Comparison of ENCODE assay signal across 19 cellular contexts in genomic region chr12:116137318-116137717, GRCh38.
DNase-seq lines count a peak whose midpoint lies in the region; ATAC-seq and TF ChIP-seq lines count a peak whose summit lies in the region.
"Had no signal": no experiment of that assay in that cellular context is flagged by ENCODE, and none has a peak within 500 bp of the region (broad histone marks: within the 10 kb centered on the region; RNA-seq: fewer than 3 reads in every experiment).

No MANE protein-coding gene starts in this region.

- no peaks in the 10 kb centered on the region for H3K36me3 Mint-ChIP-seq in activated T-cell treated with anti-CD3 and anti-CD28 coated beads, Interleukin-2, amount 50 U/mL, for 72 hours (ENCODE audit: insufficient read depth in 2 of 2)
- H3K36me3 Mint-ChIP-seq in HFFc6 (ENCODE audit: low read depth) (no peaks in the 10 kb centered on the region), Caco-2 (ENCODE audit: insufficient read depth, unreplicated experiment) (peaks cover 5% of the 10 kb centered on the region)
- no peaks in the 10 kb centered on the region for H3K36me3 Mint-ChIP-seq in activated T-helper 1 cell treated with anti-CD3 and anti-CD28 coated beads, Interleukin-12 subunit alpha, Interleukin-12 subunit beta, Interleukin-2, Interleukin-4 antibody, amounts not matched to agents 30 ng/mL and 10 ng/mL and 1 ng/mL, durations not matched to agents 14 hours and 24 hours and 36 hours (ENCODE audit: low read depth)
- H3K36me3 Mint-ChIP-seq: brain, type B pancreatic cell, WTC11 had no signal

- ATAC-seq in activated T-cell treated with anti-CD3 and anti-CD28 coated beads, Interleukin-2, amount 50 U/mL, for 72 hours (replicated peaks in 1 of 2), result no peak
- ATAC-seq in GM18519 (IDR thresholded peaks at IDR 0.05; ENCODE audit: low FRiP score, unreplicated experiment), result no peak
- ATAC-seq: lower lobe of right lung, Panc1, WTC11 had no signal

- no peaks in the 10 kb centered on the region for H3K9me3 ChIP-seq in neutrophil
- H3K9me3 ChIP-seq in Caco-2, result no peaks in the 10 kb centered on the region
- H3K9me3 ChIP-seq: esophagus squamous epithelium, lower lobe of right lung had no signal

- H3K4me1 Mint-ChIP-seq in activated T-cell treated with anti-CD3 and anti-CD28 coated beads, Interleukin-2, amount 50 U/mL, for 72 hours (ENCODE audit: low read depth), result peaks cover 85% of the 10 kb centered on the region
- H3K4me1 Mint-ChIP-seq in HFFc6 (ENCODE audit: low read depth) (peaks cover 93% of the 10 kb centered on the region), Caco-2 (ENCODE audit: low read depth, unreplicated experiment) (peaks cover 17% of the 10 kb centered on the region)
- peaks cover 80% of the 10 kb centered on the region for H3K4me1 Mint-ChIP-seq in activated T-helper 1 cell treated with anti-CD3 and anti-CD28 coated beads, Interleukin-12 subunit alpha, Interleukin-12 subunit beta, Interleukin-2, Interleukin-4 antibody, amounts not matched to agents 30 ng/mL and 10 ng/mL and 1 ng/mL, durations not matched to agents 14 hours and 24 hours and 36 hours (ENCODE audit: low read depth)

- no peaks in the 10 kb centered on the region for H3K36me3 ChIP-seq in neutrophil
- H3K36me3 ChIP-seq in Caco-2 (ENCODE audit: control insufficient read depth, insufficient read depth, low read length), result no peaks in the 10 kb centered on the region
- H3K36me3 ChIP-seq: esophagus squamous epithelium, lower lobe of right lung had no signal

- CTCF ChIA-PET in Caco-2 (lab: Charles Lee), result interaction anchor here (0.6 kb wide), 1 partner anchor 21 kb away, joined by 4 read pairs; no protein-coding TSS in a partner anchor

- H3K9me3 Mint-ChIP-seq in activated T-cell treated with anti-CD3 and anti-CD28 coated beads, Interleukin-2, amount 50 U/mL, for 72 hours, result no peaks in the 10 kb centered on the region
- H3K9me3 Mint-ChIP-seq in HFFc6, result no peaks in the 10 kb centered on the region
- H3K9me3 Mint-ChIP-seq in activated T-helper 1 cell treated with anti-CD3 and anti-CD28 coated beads, Interleukin-12 subunit alpha, Interleukin-12 subunit beta, Interleukin-2, Interleukin-4 antibody, amounts not matched to agents 30 ng/mL and 10 ng/mL and 1 ng/mL, durations not matched to agents 14 hours and 24 hours and 36 hours, result no peaks in the 10 kb centered on the region
- H3K9me3 Mint-ChIP-seq in Caco-2 (ENCODE audit: unreplicated experiment), result no peaks in the 10 kb centered on the region
- H3K9me3 Mint-ChIP-seq: brain; CD4-positive, alpha-beta memory T cell; WTC11 had no signal

- H3K4me3 ChIP-seq in neutrophil (ENCODE audit: low read depth in 1 of 2, low read length in 1 of 2), result no peak overlapping the region
- H3K4me3 ChIP-seq in Caco-2 (ENCODE audit: low read depth, low read length), result no peak overlapping the region
- H3K4me3 ChIP-seq: esophagus squamous epithelium, lower lobe of right lung, smooth muscle cell had no signal

- no peaks in the 10 kb centered on the region for H3K27me3 ChIP-seq in neutrophil
- no peaks in the 10 kb centered on the region for H3K27me3 ChIP-seq in Caco-2 (replicated peaks; ENCODE audit: control insufficient read depth, insufficient read depth, low read length)
- H3K27me3 ChIP-seq: esophagus squamous epithelium had no signal

- peak overlapping the region in 1 of 2 donors; percentile 51 for H3K4me3 Mint-ChIP-seq in activated T-cell treated with anti-CD3 and anti-CD28 coated beads, Interleukin-2, amount 50 U/mL, for 72 hours
- H3K4me3 Mint-ChIP-seq in HFFc6 (peak overlapping the region; percentile 3; the same call in 1 of the 2 replicates), Caco-2 (ENCODE audit: unreplicated experiment) (no peak overlapping the region)
- H3K4me3 Mint-ChIP-seq in activated T-helper 1 cell treated with anti-CD3 and anti-CD28 coated beads, Interleukin-12 subunit alpha, Interleukin-12 subunit beta, Interleukin-2, Interleukin-4 antibody, amounts not matched to agents 30 ng/mL and 10 ng/mL and 1 ng/mL, durations not matched to agents 14 hours and 24 hours and 36 hours, result peak overlapping the region; percentile 66
- H3K4me3 Mint-ChIP-seq: brain; CD4-positive, alpha-beta memory T cell; type B pancreatic cell; WTC11 had no signal

- TF ChIP-seq CTCF in HFFc6 (IDR thresholded peaks at IDR 0.05) (no peak), neutrophil (IDR thresholded peaks at IDR 0.05) (no peak), Caco-2 (IDR thresholded peaks at IDR 0.05; ENCODE audit: insufficient read depth in 1 of 2, low read depth in 1 of 2, low read length in 1 of 2, severe bottlenecking in 1 of 2, unreplicated experiment in 1 of 2) (no peak)

- POLR2A ChIA-PET in Caco-2 (lab: Charles Lee), result no interaction called here

- H3K27ac Mint-ChIP-seq in activated T-cell treated with anti-CD3 and anti-CD28 coated beads, Interleukin-2, amount 50 U/mL, for 72 hours, result peak overlapping the region; percentile 85
- H3K27ac Mint-ChIP-seq in HFFc6 (peak overlapping the region; percentile 55), Caco-2 (ENCODE audit: unreplicated experiment) (no peak overlapping the region)
- peak overlapping the region; percentile 75 for H3K27ac Mint-ChIP-seq in activated T-helper 1 cell treated with anti-CD3 and anti-CD28 coated beads, Interleukin-12 subunit alpha, Interleukin-12 subunit beta, Interleukin-2, Interleukin-4 antibody, amounts not matched to agents 30 ng/mL and 10 ng/mL and 1 ng/mL, durations not matched to agents 14 hours and 24 hours and 36 hours
- H3K27ac Mint-ChIP-seq: brain, type B pancreatic cell, WTC11 had no signal

- DNase-seq in activated T-cell treated with anti-CD3 and anti-CD28 coated beads, Interleukin-2, amount 50 U/mL, for 72 hours, result no peak
- DNase-seq in activated T-cell treated with anti-CD3 and anti-CD28 coated beads for 4 hours (no peak), HFFc6 (no peak), NCI-H1436 (lab: John Stamatoyannopoulos, UW) (no peak), Caco-2 (no peak)
- DNase-seq in activated T-helper 1 cell treated with anti-CD3 and anti-CD28 coated beads, Interleukin-12 subunit alpha, Interleukin-12 subunit beta, Interleukin-2, Interleukin-4 antibody, amounts not matched to agents 30 ng/mL and 10 ng/mL and 1 ng/mL, durations not matched to agents 14 hours and 24 hours and 36 hours (ENCODE audit: low spot score), result no peak
- DNase-seq: CD4-positive, alpha-beta memory T cell; esophagus squamous epithelium; kidney; lower lobe of right lung; NCI-H2227 treated with DMSO at 0.1 percent for 48 hours; stimulated activated CD4-positive, alpha-beta T cell treated with anti-CD3 and anti-CD28 coated beads, Interleukin-2, amount 100 ng/mL, for 48 hours had no signal

- H3K27me3 Mint-ChIP-seq in activated T-cell treated with anti-CD3 and anti-CD28 coated beads, Interleukin-2, amount 50 U/mL, for 72 hours (ENCODE audit: low read depth), result no peaks in the 10 kb centered on the region
- no peaks in the 10 kb centered on the region; the same call in none of the 2 replicates for H3K27me3 Mint-ChIP-seq in HFFc6 (ENCODE audit: insufficient read depth)
- no peaks in the 10 kb centered on the region for H3K27me3 Mint-ChIP-seq in activated T-helper 1 cell treated with anti-CD3 and anti-CD28 coated beads, Interleukin-12 subunit alpha, Interleukin-12 subunit beta, Interleukin-2, Interleukin-4 antibody, amounts not matched to agents 30 ng/mL and 10 ng/mL and 1 ng/mL, durations not matched to agents 14 hours and 24 hours and 36 hours (ENCODE audit: insufficient read depth)
- no peaks in the 10 kb centered on the region for H3K27me3 Mint-ChIP-seq in Caco-2 (ENCODE audit: insufficient read depth, unreplicated experiment)
- H3K27me3 Mint-ChIP-seq: brain; CD4-positive, alpha-beta memory T cell; type B pancreatic cell had no signal

- intact Hi-C loops in activated T-helper 1 cell treated with anti-CD3 and anti-CD28 coated beads, Interleukin-12 subunit alpha, Interleukin-12 subunit beta, Interleukin-2, Interleukin-4 antibody, amounts not matched to agents 30 ng/mL and 10 ng/mL and 1 ng/mL, durations not matched to agents 14 hours and 24 hours and 36 hours (cut with micrococcal nuclease), result loop anchor here (1.0 to 5.0 kb wide), 4 partner anchors 14 to 120 kb away; no protein-coding TSS in a partner anchor
- intact Hi-C loops in Caco-2 (cut with micrococcal nuclease; ENCODE audit: unreplicated experiment), result loop anchor here (10.0 kb wide), 1 partner anchor 123 kb away; no protein-coding TSS in a partner anchor

- peak overlapping the region; percentile 11 for H3K27ac ChIP-seq in neutrophil
- H3K27ac ChIP-seq: esophagus squamous epithelium, lower lobe of right lung had no signal

- H3K4me1 ChIP-seq in neutrophil (ENCODE audit: control insufficient read depth in 1 of 2, insufficient read depth in 1 of 2, low read depth in 1 of 2, low read length in 1 of 2) (peaks cover 29 to 42% of the 10 kb centered on the region in 2 experiments), Caco-2 (no peaks in the 10 kb centered on the region; the same call in 1 of the 2 replicates)

- BruUV-seq in Caco-2 (replicated peaks; lab: Mats Ljungman, UMichigan), result no TSS peak
